Comparison of ENCODE assay signal across 10 cellular contexts in genomic region chr1:228408041-228408868, GRCh38. TPM values are rescaled to one million over a fixed set of nuclear protein-coding genes. Genes with fewer than 3 reads are reported as not detected.
DNase-seq lines count a peak whose midpoint lies in the region; ATAC-seq, FAIRE-seq and TF ChIP-seq lines count a peak whose summit lies in the region.
"Had no signal": no experiment of that assay in that cellular context is flagged by ENCODE, and none has a peak within 500 bp of the region (broad histone marks: within the 10 kb centered on the region; RNA-seq: fewer than 3 reads in every experiment).

No MANE protein-coding gene starts in this region.

- H3K27ac ChIP-seq in right cardiac atrium (ENCODE audit: low read length): no peak overlapping the region
- peak overlapping the region in 1 of 2 donors; percentile 87 for H3K27ac ChIP-seq in right atrium auricular region

- H3K4me3 ChIP-seq in right cardiac atrium (ENCODE audit: low read length) (peak overlapping the region; percentile 73), right atrium auricular region (no peak overlapping the region)

- no peak overlapping the region for H3K27ac Mint-ChIP-seq in activated T-helper 1 cell treated with anti-CD3 and anti-CD28 coated beads, Interleukin-12 subunit alpha, Interleukin-12 subunit beta, Interleukin-2, Interleukin-4 antibody, amounts not matched to agents 30 ng/mL and 10 ng/mL and 1 ng/mL, durations not matched to agents 14 hours and 24 hours and 36 hours
- H3K27ac Mint-ChIP-seq in immature natural killer cell: peak overlapping the region in 5 of 6 donors; percentile 57 to 76 (median 64)

- peak in 1 of 3 donors; percentile 58 for DNase-seq in right cardiac atrium
- DNase-seq in right atrium auricular region (ENCODE audit: low spot score): no peak
- DNase-seq in activated T-helper 1 cell treated with anti-CD3 and anti-CD28 coated beads, Interleukin-12 subunit alpha, Interleukin-12 subunit beta, Interleukin-2, Interleukin-4 antibody, amounts not matched to agents 30 ng/mL and 10 ng/mL and 1 ng/mL, durations not matched to agents 14 hours and 24 hours and 36 hours (ENCODE audit: low spot score): no peak
- DNase-seq in immature natural killer cell: no peak
- DNase-seq in ureter (ENCODE audit: low spot score): peak; percentile 41
- no peak for DNase-seq in frontal cortex (ENCODE audit: low spot score in 2 of 2)
- DNase-seq in occipital lobe (lab: John Stamatoyannopoulos, UW): no peak
- DNase-seq: DMS 273 treated with DMSO at 0.1 percent for 48 hours, NCI-H2171 had no signal

- no peaks in the 10 kb centered on the region for H3K9me3 ChIP-seq in right cardiac atrium (ENCODE audit: control insufficient read depth, low read length)
- no peaks in the 10 kb centered on the region for H3K9me3 ChIP-seq in right atrium auricular region

- H3K27me3 Mint-ChIP-seq in activated T-helper 1 cell treated with anti-CD3 and anti-CD28 coated beads, Interleukin-12 subunit alpha, Interleukin-12 subunit beta, Interleukin-2, Interleukin-4 antibody, amounts not matched to agents 30 ng/mL and 10 ng/mL and 1 ng/mL, durations not matched to agents 14 hours and 24 hours and 36 hours (ENCODE audit: insufficient read depth): no peaks in the 10 kb centered on the region
- peaks cover 15 to 20% (median 17%) of the 10 kb centered on the region in 3 donors for H3K27me3 Mint-ChIP-seq in immature natural killer cell (ENCODE audit: low read depth in 3 of 3)

- H3K4me1 Mint-ChIP-seq in activated T-helper 1 cell treated with anti-CD3 and anti-CD28 coated beads, Interleukin-12 subunit alpha, Interleukin-12 subunit beta, Interleukin-2, Interleukin-4 antibody, amounts not matched to agents 30 ng/mL and 10 ng/mL and 1 ng/mL, durations not matched to agents 14 hours and 24 hours and 36 hours (ENCODE audit: low read depth): peaks cover 33% of the 10 kb centered on the region
- peaks cover 41 to 43% of the 10 kb centered on the region in 2 donors for H3K4me1 Mint-ChIP-seq in immature natural killer cell

- no peaks in the 10 kb centered on the region for H3K36me3 ChIP-seq in right atrium auricular region

- intact Hi-C loops in right cardiac atrium (cut with DNase I): no loop called here
- intact Hi-C loops in activated T-helper 1 cell treated with anti-CD3 and anti-CD28 coated beads, Interleukin-12 subunit alpha, Interleukin-12 subunit beta, Interleukin-2, Interleukin-4 antibody, amounts not matched to agents 30 ng/mL and 10 ng/mL and 1 ng/mL, durations not matched to agents 14 hours and 24 hours and 36 hours (cut with micrococcal nuclease): loop anchor here (5.0 to 10.0 kb wide), 3 partner anchors 94 to 643 kb away; no protein-coding TSS in a partner anchor

- H3K9me3 Mint-ChIP-seq in activated T-helper 1 cell treated with anti-CD3 and anti-CD28 coated beads, Interleukin-12 subunit alpha, Interleukin-12 subunit beta, Interleukin-2, Interleukin-4 antibody, amounts not matched to agents 30 ng/mL and 10 ng/mL and 1 ng/mL, durations not matched to agents 14 hours and 24 hours and 36 hours: no peaks in the 10 kb centered on the region
- H3K9me3 Mint-ChIP-seq in immature natural killer cell: no peaks in the 10 kb centered on the region

- peaks cover 23% of the 10 kb centered on the region for H3K36me3 Mint-ChIP-seq in activated T-helper 1 cell treated with anti-CD3 and anti-CD28 coated beads, Interleukin-12 subunit alpha, Interleukin-12 subunit beta, Interleukin-2, Interleukin-4 antibody, amounts not matched to agents 30 ng/mL and 10 ng/mL and 1 ng/mL, durations not matched to agents 14 hours and 24 hours and 36 hours (ENCODE audit: low read depth)
- peaks cover 0 to 7% (median 0%) of the 10 kb centered on the region in 3 donors for H3K36me3 Mint-ChIP-seq in immature natural killer cell

- H3K27me3 ChIP-seq in right cardiac atrium (ENCODE audit: control insufficient read depth, insufficient read depth): no peaks in the 10 kb centered on the region
- H3K27me3 ChIP-seq in right atrium auricular region: no peaks in the 10 kb centered on the region

- FAIRE-seq in frontal cortex (lab: Jason Lieb, UNC): no peak

- peak overlapping the region; percentile 79 for H3K4me3 Mint-ChIP-seq in activated T-helper 1 cell treated with anti-CD3 and anti-CD28 coated beads, Interleukin-12 subunit alpha, Interleukin-12 subunit beta, Interleukin-2, Interleukin-4 antibody, amounts not matched to agents 30 ng/mL and 10 ng/mL and 1 ng/mL, durations not matched to agents 14 hours and 24 hours and 36 hours
- peak overlapping the region; percentile 29 to 95 (median 64) for H3K4me3 Mint-ChIP-seq in immature natural killer cell

- H3K4me1 ChIP-seq in right cardiac atrium (ENCODE audit: control insufficient read depth, insufficient read depth, low read length) (peaks cover 9% of the 10 kb centered on the region), right atrium auricular region (peaks cover 0 to 45% of the 10 kb centered on the region in 2 donors)

- TF ChIP-seq CTCF in right atrium auricular region (IDR thresholded peaks at IDR 0.05): no peak

- WGBS in right cardiac atrium: 93% methylated on average over 27 of the region's 27 CpGs

- ATAC-seq in right cardiac atrium (no peak), GM18873 (IDR thresholded peaks at IDR 0.05; ENCODE audit: low FRiP score, unreplicated experiment) (no peak)

RNA-seq across cellular contexts. Expression of gene TRIM11, which starts 1.6 kb away (rescaled TPM):
- total RNA-seq in right cardiac atrium (10 to 100 TPM in 1 of 4 donors, 1 to 10 TPM in 3; 8.9 to 10.7 (median 9.5) TPM), right atrium auricular region (1 to 10 TPM; 5.5 to 9.8 TPM), ureter (40.1 TPM), frontal cortex (14.3 TPM), occipital lobe (10.9 TPM)
- polyA plus RNA-seq in right cardiac atrium (5.9 TPM), immature natural killer cell (10 to 100 TPM in 2 of 3 donors, 1 to 10 TPM in 1; 8.8 to 27.3 (median 10.7) TPM)
- total RNA-seq in activated T-helper 1 cell treated with anti-CD3 and anti-CD28 coated beads, Interleukin-12 subunit alpha, Interleukin-12 subunit beta, Interleukin-2, Interleukin-4 antibody, amounts not matched to agents 30 ng/mL and 10 ng/mL and 1 ng/mL, durations not matched to agents 14 hours and 24 hours and 36 hours: 60.7 and 63.2 TPM in 2 replicates

RNA-seq across cellular contexts. Expression of gene TRIM17, which starts 8.4 kb away (rescaled TPM):
- total RNA-seq in right cardiac atrium (1 to 10 TPM in 2 of 4 donors, under 1 TPM in 2; 0.56 to 2.4 (median 1.2) TPM), right atrium auricular region (not detected), ureter (22.6 TPM), frontal cortex (1.6 TPM), occipital lobe (0.78 TPM)
- polyA plus RNA-seq in right cardiac atrium (0.41 TPM), immature natural killer cell (1 to 10 TPM in 1 of 3 donors, under 1 TPM in 1, not detected in 1; 0.53 to 1.7 TPM)
- total RNA-seq in activated T-helper 1 cell treated with anti-CD3 and anti-CD28 coated beads, Interleukin-12 subunit alpha, Interleukin-12 subunit beta, Interleukin-2, Interleukin-4 antibody, amounts not matched to agents 30 ng/mL and 10 ng/mL and 1 ng/mL, durations not matched to agents 14 hours and 24 hours and 36 hours: 1.4 and 1.7 TPM in 2 replicates
